In the genomic region with DNA sequence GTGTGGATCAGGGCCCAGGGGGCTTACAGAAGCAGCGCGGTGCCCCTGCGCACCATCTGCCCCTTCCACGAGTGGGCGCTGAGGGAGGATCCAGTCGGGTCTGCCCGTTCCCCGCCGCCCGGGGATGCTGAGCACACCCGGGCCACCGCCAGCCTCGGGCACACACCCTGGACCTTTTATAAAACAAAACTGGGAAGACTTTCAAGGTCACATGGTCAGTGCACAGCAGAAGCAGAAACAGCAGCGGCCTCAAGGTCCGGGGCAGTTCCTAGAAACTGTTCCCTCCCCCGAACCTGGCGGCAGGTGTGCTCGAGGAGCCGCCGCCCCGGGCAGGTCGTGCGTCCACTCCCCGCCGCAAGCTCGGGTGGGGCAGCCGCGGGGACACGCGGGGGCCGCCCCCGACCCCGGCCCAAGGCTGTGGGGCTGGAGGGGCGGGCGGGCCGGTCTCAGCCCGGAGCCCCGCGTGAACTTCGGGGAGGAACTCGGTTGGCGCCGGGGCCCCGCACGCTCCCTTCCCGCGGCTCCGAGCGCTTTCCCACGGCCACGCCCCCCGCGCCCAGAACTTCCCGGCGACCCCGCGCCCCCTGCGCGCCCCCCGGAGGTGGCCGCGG, we compare ENCODE assay signal across 9 cellular contexts. TPM values are rescaled to one million over a fixed set of nuclear protein-coding genes. Genes with fewer than 3 reads are reported as not detected.
DNase-seq lines count a peak whose midpoint lies in the region; ATAC-seq and TF ChIP-seq lines count a peak whose summit lies in the region.
"Had no signal": no experiment of that assay in that cellular context is flagged by ENCODE, and none has a peak within 500 bp of the region (broad histone marks: within the 10 kb centered on the region; RNA-seq: fewer than 3 reads in every experiment).

No MANE protein-coding gene starts in this region.

- peaks cover 1% of the 10 kb centered on the region for H3K36me3 Mint-ChIP-seq in activated CD4-positive, alpha-beta memory T cell treated with anti-CD3 and anti-CD28 coated beads for 36 hours
- H3K36me3 Mint-ChIP-seq in nephron (ENCODE audit: low read depth), result peaks cover 3% of the 10 kb centered on the region

- peak overlapping the region; percentile 83 for H3K4me3 ChIP-seq in BLaER1
- peak overlapping the region; percentile 30 for H3K4me3 ChIP-seq in HAP-1

- H3K9me3 ChIP-seq in BLaER1, result no peaks in the 10 kb centered on the region
- H3K9me3 ChIP-seq in HAP-1, result no peaks in the 10 kb centered on the region

- in situ Hi-C loops in HAP-1 (cut with MboI; ENCODE audit: low sequenced_read_pairs), result no loop called here

- TF ChIP-seq CTCF in foreskin keratinocyte (conservative IDR thresholded peaks at IDR 0.05) (peak; percentile 34), nephron (IDR thresholded peaks at IDR 0.05; ENCODE audit: unreplicated experiment in 3 of 3) (peak in 2 of 3 experiments; percentile 12 to 17)

- peak; percentile 29 for ATAC-seq in foreskin keratinocyte
- no peak for ATAC-seq in GM18873 (IDR thresholded peaks at IDR 0.05; ENCODE audit: low FRiP score, unreplicated experiment)

- no peak overlapping the region for H3K9ac ChIP-seq in BLaER1
- H3K9ac ChIP-seq: KMS-11 had no signal

- intact Hi-C loops in activated CD4-positive, alpha-beta memory T cell treated with anti-CD3 and anti-CD28 coated beads for 36 hours (cut with micrococcal nuclease), result loop anchor here (5.0 kb wide), 1 partner anchor 42 kb away; no protein-coding TSS in a partner anchor

- H4K20me1 ChIP-seq in BLaER1, result peaks cover 59% of the 10 kb centered on the region

- H3K4me1 ChIP-seq in BLaER1 (peaks cover 21% of the 10 kb centered on the region), HAP-1 (peaks cover 6% of the 10 kb centered on the region), foreskin keratinocyte (no peaks in the 10 kb centered on the region)

- DNase-seq in HAP-1 (ENCODE audit: low spot score in 2 of 2), result peak; percentile 19 to 53
- DNase-seq in activated CD4-positive, alpha-beta memory T cell treated with anti-CD3 and anti-CD28 coated beads for 36 hours, result peak; percentile 19
- DNase-seq in foreskin keratinocyte, result peak in 1 of 2 donors; percentile 17
- DNase-seq in stimulated activated CD4-positive, alpha-beta T cell treated with anti-CD3 and anti-CD28 coated beads, Interleukin-1b, Interleukin-23, amount 100 ng/mL, for 48 hours, result no peak
- DNase-seq in SHP77 treated with DMSO at 0.1 percent for 48 hours (lab: John Stamatoyannopoulos, UW), result no peak

- peak overlapping the region; percentile 96 for H3K4me2 ChIP-seq in BLaER1
- H3K4me2 ChIP-seq: KMS-11 had no signal

- H3K27ac ChIP-seq in BLaER1, result no peak overlapping the region
- H3K27ac ChIP-seq in foreskin keratinocyte, result no peak overlapping the region
- H3K27ac ChIP-seq: KMS-11 had no signal

- no peaks in the 10 kb centered on the region for H3K9me3 Mint-ChIP-seq in activated CD4-positive, alpha-beta memory T cell treated with anti-CD3 and anti-CD28 coated beads for 36 hours
- H3K9me3 Mint-ChIP-seq in nephron, result no peaks in the 10 kb centered on the region

- H3K27ac Mint-ChIP-seq in activated CD4-positive, alpha-beta memory T cell treated with anti-CD3 and anti-CD28 coated beads for 36 hours, result no peak overlapping the region
- H3K27ac Mint-ChIP-seq in nephron, result peak overlapping the region; percentile 52 to 83 (median 66)

- CTCF ChIA-PET in activated CD4-positive, alpha-beta memory T cell treated with anti-CD3 and anti-CD28 coated beads for 36 hours (lab: Charles Lee), result interaction anchor here (2.5 kb wide), 1 partner anchor 25 kb away, joined by 5 read pairs; no protein-coding TSS in a partner anchor

- H3K36me3 ChIP-seq in BLaER1 (peaks cover 2% of the 10 kb centered on the region; the same call in 1 of the 2 replicates), HAP-1 (replicated peaks) (peaks cover 8% of the 10 kb centered on the region; the same call in 1 of the 2 replicates)

- H3K27me3 ChIP-seq in BLaER1 (peaks cover 69% of the 10 kb centered on the region), HAP-1 (ENCODE audit: low read depth) (no peaks in the 10 kb centered on the region), foreskin keratinocyte (no peaks in the 10 kb centered on the region)

- H3K4me1 Mint-ChIP-seq in activated CD4-positive, alpha-beta memory T cell treated with anti-CD3 and anti-CD28 coated beads for 36 hours (ENCODE audit: low read depth), result peaks cover 9% of the 10 kb centered on the region
- peaks cover 5% of the 10 kb centered on the region for H3K4me1 Mint-ChIP-seq in nephron

- POLR2A ChIA-PET in activated CD4-positive, alpha-beta memory T cell treated with anti-CD3 and anti-CD28 coated beads for 36 hours (lab: Charles Lee), result no interaction called here

- H3K27me3 Mint-ChIP-seq in activated CD4-positive, alpha-beta memory T cell treated with anti-CD3 and anti-CD28 coated beads for 36 hours, result peaks cover 40% of the 10 kb centered on the region
- H3K27me3 Mint-ChIP-seq in nephron (ENCODE audit: low read depth), result no peaks in the 10 kb centered on the region

- H3K4me3 Mint-ChIP-seq in activated CD4-positive, alpha-beta memory T cell treated with anti-CD3 and anti-CD28 coated beads for 36 hours, result peak overlapping the region; percentile 79
- H3K4me3 Mint-ChIP-seq in nephron, result peak overlapping the region; percentile 90 to 93 (median 90)

RNA-seq across cellular contexts. Expression of gene PPP1R26, which starts 0.6 kb away (rescaled TPM):
- 1 to 10 TPM; 3.5 to 4.9 TPM for total RNA-seq in activated CD4-positive, alpha-beta memory T cell treated with anti-CD3 and anti-CD28 coated beads for 36 hours
- total RNA-seq in foreskin keratinocyte, result 14.3 and 15.1 TPM in 2 replicates
- 7.2 and 7.6 TPM in 2 replicates for polyA plus RNA-seq in foreskin keratinocyte

RNA-seq across cellular contexts. Expression of gene MRPS2, which starts 21.5 kb away (rescaled TPM):
- total RNA-seq in activated CD4-positive, alpha-beta memory T cell treated with anti-CD3 and anti-CD28 coated beads for 36 hours, result 10 to 100 TPM; 42.2 to 42.7 TPM
- total RNA-seq in foreskin keratinocyte, result 65.8 and 70.9 TPM in 2 replicates
- polyA plus RNA-seq in foreskin keratinocyte, result 106 TPM in 2 replicates

RNA-seq across cellular contexts. Expression of gene LCN1, which starts 42.3 kb away (rescaled TPM):
- not detected for total RNA-seq in activated CD4-positive, alpha-beta memory T cell treated with anti-CD3 and anti-CD28 coated beads for 36 hours
- not detected in 2 replicates for total RNA-seq in foreskin keratinocyte
- not detected in 2 replicates for polyA plus RNA-seq in foreskin keratinocyte

Comparison
In these comparisons a context has a peak if more than half of its experiments do, and no peak if none do; other contexts are left out.
1. DNase-seq: peak in HAP-1 (2 of 2) and activated CD4-positive, alpha-beta memory T cell treated with anti-CD3 and anti-CD28 coated beads for 36 hours (single experiment); none in stimulated activated CD4-positive, alpha-beta T cell treated with anti-CD3 and anti-CD28 coated beads, Interleukin-1b, Interleukin-23, amount 100 ng/mL, for 48 hours (single experiment) and SHP77 treated with DMSO at 0.1 percent for 48 hours (single experiment).